In genomic region chr15:70017796-70018195, GRCh38 we compare ENCODE assay signal across 16 cellular contexts.
"Had no signal": no experiment of that assay in that cellular context is flagged by ENCODE, and none has a peak within 500 bp of the region (broad histone marks: within the 10 kb centered on the region; RNA-seq: fewer than 3 reads in every experiment).

No MANE protein-coding gene starts in this region.

- H3K27ac ChIP-seq: adrenal gland, ovary, tibial artery, uterus, WERI-Rb-1 had no signal

- H3K36me3 ChIP-seq: adrenal gland, ovary, tibial artery, uterus, WERI-Rb-1 had no signal

- H3K27ac Mint-ChIP-seq: activated CD8-positive, alpha-beta T cell treated with anti-CD3 and anti-CD28 coated beads, Interleukin-2, amount 10 ng/mL, durations not matched to agents 7 days and 5 days; activated T-helper 1 cell treated with anti-CD3 and anti-CD28 coated beads, Interleukin-12 subunit alpha, Interleukin-12 subunit beta, Interleukin-2, Interleukin-4 antibody, amounts not matched to agents 30 ng/mL and 10 ng/mL and 1 ng/mL, durations not matched to agents 14 hours and 24 hours and 36 hours; immature natural killer cell; nephron had no signal

- H3K27me3 ChIP-seq: adrenal gland, ovary, uterus had no signal

- H3K9me3 ChIP-seq: adrenal gland, ovary, tibial artery, uterus had no signal

- H3K4me1 ChIP-seq: adrenal gland, uterus had no signal

- H3K4me3 Mint-ChIP-seq: activated CD8-positive, alpha-beta T cell treated with anti-CD3 and anti-CD28 coated beads, Interleukin-2, amount 10 ng/mL, durations not matched to agents 7 days and 5 days; activated T-helper 1 cell treated with anti-CD3 and anti-CD28 coated beads, Interleukin-12 subunit alpha, Interleukin-12 subunit beta, Interleukin-2, Interleukin-4 antibody, amounts not matched to agents 30 ng/mL and 10 ng/mL and 1 ng/mL, durations not matched to agents 14 hours and 24 hours and 36 hours; central memory CD8-positive, alpha-beta T cell; immature natural killer cell; nephron had no signal

- H3K9me3 Mint-ChIP-seq: activated T-helper 1 cell treated with anti-CD3 and anti-CD28 coated beads, Interleukin-12 subunit alpha, Interleukin-12 subunit beta, Interleukin-2, Interleukin-4 antibody, amounts not matched to agents 30 ng/mL and 10 ng/mL and 1 ng/mL, durations not matched to agents 14 hours and 24 hours and 36 hours; central memory CD8-positive, alpha-beta T cell had no signal

- DNase-seq: activated CD4-positive, alpha-beta T cell treated with anti-CD3 and anti-CD28 coated beads for 4 hours; activated CD8-positive, alpha-beta memory T cell treated with anti-CD3 and anti-CD28 coated beads, Interleukin-2, amount 50 U/mL, for 48 hours; activated CD8-positive, alpha-beta T cell treated with anti-CD3 and anti-CD28 coated beads, Interleukin-2, amount 10 ng/mL, durations not matched to agents 7 days and 5 days; activated naive CD4-positive, alpha-beta T cell treated with Interleukin-2 at 50 U/mL for 16 hours; adrenal gland; effector memory CD4-positive, alpha-beta T cell; erythroblast; immature natural killer cell; ovary; T-helper 1 cell; uterus; WERI-Rb-1 had no signal

- H3K4me3 ChIP-seq: adrenal gland, ovary, tibial artery, uterus had no signal
